Comparison of ENCODE assay signal across 15 cellular contexts in the genomic region with DNA sequence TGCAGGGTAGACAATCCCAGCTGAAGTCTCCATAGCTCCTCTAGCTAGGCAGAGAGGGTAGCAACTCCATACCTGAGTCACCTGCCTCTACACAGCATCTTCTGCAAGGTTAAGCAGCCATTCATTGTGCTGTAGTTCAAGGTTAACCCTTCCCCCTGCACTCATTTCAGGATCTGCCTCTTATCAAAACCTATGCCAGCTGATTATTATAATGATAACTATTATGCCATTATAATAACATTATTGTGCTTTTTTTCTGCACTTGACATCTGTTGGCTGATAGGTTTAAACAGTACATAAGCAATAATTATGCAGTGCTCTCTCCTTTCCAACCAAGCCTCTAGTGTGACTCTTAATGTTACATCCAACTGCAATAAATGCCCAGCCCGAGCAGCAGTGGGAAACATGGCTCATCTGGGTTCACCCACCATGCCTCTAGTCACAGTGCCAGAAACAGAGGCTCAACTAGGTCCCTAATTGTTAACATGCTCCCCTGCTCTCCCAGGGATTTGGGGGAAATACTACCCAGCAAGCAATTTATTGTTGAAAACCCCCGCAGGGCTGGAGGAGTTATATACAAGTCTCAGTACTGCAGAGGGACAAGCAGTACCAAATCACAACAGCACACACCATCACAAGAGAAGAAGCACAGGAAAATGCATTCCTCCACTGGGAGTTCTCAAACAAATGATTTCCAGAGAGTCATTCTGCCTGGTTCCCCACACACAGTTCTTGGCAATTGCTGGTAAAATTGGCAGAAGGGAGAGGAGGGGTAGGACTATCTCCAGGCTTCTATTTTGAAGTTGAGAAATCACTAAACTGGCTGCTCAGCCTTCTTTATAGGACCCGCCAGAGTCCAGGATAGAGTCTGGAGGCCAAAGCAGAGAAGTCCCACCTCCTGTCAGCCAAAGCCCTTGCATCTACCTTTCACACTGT. TPM values are rescaled to one million over a fixed set of nuclear protein-coding genes. Genes with fewer than 3 reads are reported as not detected.
DNase-seq lines count a peak whose midpoint lies in the region; ATAC-seq and TF ChIP-seq lines count a peak whose summit lies in the region.
"Had no signal": no experiment of that assay in that cellular context is flagged by ENCODE, and none has a peak within 500 bp of the region (broad histone marks: within the 10 kb centered on the region; RNA-seq: fewer than 3 reads in every experiment).

No MANE protein-coding gene starts in this region.

- no peaks in the 10 kb centered on the region for H3K9me3 ChIP-seq in esophagus muscularis mucosa
- no peaks in the 10 kb centered on the region for H3K9me3 ChIP-seq in neuronal stem cell (replicated peaks in 1 of 2; ENCODE audit: control insufficient read depth in 2 of 2, insufficient read depth in 1 of 2, low read depth in 1 of 2, low read length in 2 of 2)
- H3K9me3 ChIP-seq: BE2C, transverse colon had no signal

- no peak overlapping the region for H4K91ac ChIP-seq in neuronal stem cell (ENCODE audit: low read depth, low read length, poor library complexity)

- no peak overlapping the region for H2AK5ac ChIP-seq in neuronal stem cell (ENCODE audit: low read depth, low read length)

- no peak overlapping the region for H3K23ac ChIP-seq in neuronal stem cell (ENCODE audit: low read depth, low read length, poor library complexity)

- H3K18ac ChIP-seq in neuronal stem cell (ENCODE audit: low read length) = peak overlapping the region; percentile 13

- H3K4ac ChIP-seq in neuronal stem cell (ENCODE audit: low read length) = no peak overlapping the region

- no peak for ATAC-seq in HG03108 (IDR thresholded peaks at IDR 0.05; ENCODE audit: unreplicated experiment)

- peak; percentile 71 for DNase-seq in AG10803 (ENCODE audit: low read depth)
- DNase-seq in NCI-H2227 treated with DMSO at 0.1 percent for 48 hours (lab: John Stamatoyannopoulos, UW) = peak; percentile 72
- no peak for DNase-seq in esophagus muscularis mucosa (ENCODE audit: extremely low spot score)
- DNase-seq in neuronal stem cell (ENCODE audit: low spot score) = no peak
- DNase-seq in DMS153 (lab: John Stamatoyannopoulos, UW) = no peak
- no peak for DNase-seq in iPS-NIHi11 (ENCODE audit: low spot score)
- DNase-seq in activated CD4-positive, CD25-positive, alpha-beta regulatory T cell treated with anti-CD3 and anti-CD28 coated beads, Interleukin-2, amount 50 U/mL, for 72 hours = no peak
- DNase-seq: activated B cell treated with CpG ODN at 0.5 μM for 24 hours; activated naive CD8-positive, alpha-beta T cell treated with anti-CD3 and anti-CD28 coated beads, Interleukin-2, amount 10 ng/mL, durations not matched to agents 7 days and 5 days; DMS79; MM.1S; NCI-H2107 had no signal

- TF ChIP-seq POLR2A in esophagus muscularis mucosa (IDR thresholded peaks at IDR 0.05; ENCODE audit: low read depth) = no peak

- H3K14ac ChIP-seq in neuronal stem cell (ENCODE audit: low read length) = no peak overlapping the region

- H3K27ac ChIP-seq in esophagus muscularis mucosa (replicated peaks in 1 of 4) (peak overlapping the region; percentile 2 to 55 (median 47)), neuronal stem cell (replicated peaks; ENCODE audit: low read length) (no peak overlapping the region)

- H2BK120ac ChIP-seq in neuronal stem cell (ENCODE audit: low read depth, low read length) = no peak overlapping the region

- H3K27me3 ChIP-seq in esophagus muscularis mucosa = no peaks in the 10 kb centered on the region
- H3K27me3 ChIP-seq in neuronal stem cell (ENCODE audit: control insufficient read depth in 3 of 3, insufficient read depth in 3 of 3, low read depth in 1 of 3, low read length in 3 of 3) = no peaks in the 10 kb centered on the region
- H3K27me3 ChIP-seq: BE2C, transverse colon had no signal

- H2AFZ ChIP-seq in neuronal stem cell (ENCODE audit: low read length) = no peak overlapping the region

- H3K36me3 ChIP-seq in esophagus muscularis mucosa (no peaks in the 10 kb centered on the region), neuronal stem cell (replicated peaks in 1 of 2; ENCODE audit: control insufficient read depth in 2 of 2, insufficient read depth in 2 of 2, low read length in 2 of 2) (no peaks in the 10 kb centered on the region)
- H3K36me3 ChIP-seq: BE2C, transverse colon had no signal

- H3K4me3 ChIP-seq in AG10803 (ENCODE audit: low read length) (no peak overlapping the region), esophagus muscularis mucosa (no peak overlapping the region), neuronal stem cell (ENCODE audit: low read length in 2 of 2) (no peak overlapping the region)
- H3K4me3 ChIP-seq: transverse colon had no signal

- no peaks in the 10 kb centered on the region for H3K79me1 ChIP-seq in neuronal stem cell (ENCODE audit: low read depth, low read length)

- TF ChIP-seq CTCF in AG10803 (conservative IDR thresholded peaks at IDR 0.05; ENCODE audit: low read length) (no peak), esophagus muscularis mucosa (IDR thresholded peaks at IDR 0.05) (no peak)

- H3K4me1 ChIP-seq in esophagus muscularis mucosa = peaks cover 65 to 90% (median 89%) of the 10 kb centered on the region in 4 donors
- peaks cover 22 to 35% of the 10 kb centered on the region in 2 donors for H3K4me1 ChIP-seq in neuronal stem cell (ENCODE audit: control insufficient read depth in 2 of 2, insufficient read depth in 1 of 2, low read depth in 1 of 2, low read length in 2 of 2)

- no peak for TF ChIP-seq EP300 in esophagus muscularis mucosa (IDR thresholded peaks at IDR 0.05)

- 48% methylated on average over 3 of the region's 3 CpGs for WGBS in esophagus muscularis mucosa
- WGBS in neuronal stem cell (ENCODE audit: extremely low coverage in 2 of 2, insufficient read length in 2 of 2, insufficient replicate concordance in 1 of 2), 2 donors = no CpG with 5 or more reads among the region's 3 CpGs

- H3K4me2 ChIP-seq in neuronal stem cell (ENCODE audit: insufficient read depth, low read length, poor library complexity, severe bottlenecking) = no peak overlapping the region

- H2BK15ac ChIP-seq in neuronal stem cell (ENCODE audit: low read length) = no peak overlapping the region

- H4K8ac ChIP-seq in neuronal stem cell (ENCODE audit: low read depth, low read length) = no peak overlapping the region

- intact Hi-C loops in esophagus muscularis mucosa (cut with DNase I) = loop anchor here (5.0 kb wide), 1 partner anchor 74 kb away; no protein-coding TSS in a partner anchor

- no peak overlapping the region for H2BK5ac ChIP-seq in neuronal stem cell (ENCODE audit: low read length)

- H3K9ac ChIP-seq in neuronal stem cell (ENCODE audit: low read depth, low read length, poor library complexity) = no peak overlapping the region

- H2BK12ac ChIP-seq in neuronal stem cell (ENCODE audit: low read length) = no peak overlapping the region

RNA-seq across cellular contexts. Expression of gene SIL1, which starts 17.1 kb away (rescaled TPM):
- total RNA-seq in esophagus muscularis mucosa = 10 to 100 TPM; 20.3 to 39.2 (median 29.1) TPM
- 7.3 TPM for polyA plus RNA-seq in neuronal stem cell (2013, experiment 1 of 2)
- 6.5 TPM for polyA plus RNA-seq in neuronal stem cell (2013, experiment 2 of 2)

Comparison
In these comparisons a context has a peak if more than half of its experiments do, and no peak if none do; other contexts are left out.
1. DNase-seq: peak in AG10803 (single experiment) and NCI-H2227 treated with DMSO at 0.1 percent for 48 hours (single experiment); none in esophagus muscularis mucosa (single experiment), neuronal stem cell (single experiment), DMS153 (single experiment), iPS-NIHi11 (single experiment) and activated CD4-positive, CD25-positive, alpha-beta regulatory T cell treated with anti-CD3 and anti-CD28 coated beads, Interleukin-2, amount 50 U/mL, for 72 hours (single experiment).